Comparison of ENCODE assay signal across 11 cellular contexts in genomic region chr13:49806126-49806536, GRCh38.
"Had no signal": no experiment of that assay in that cellular context is flagged by ENCODE, and none has a peak within 500 bp of the region (broad histone marks: within the 10 kb centered on the region; RNA-seq: fewer than 3 reads in every experiment).

No MANE protein-coding gene starts in this region.

- H3K4me3 ChIP-seq: prostate gland, tibial nerve had no signal

- H3K9me3 ChIP-seq: prostate gland, tibial nerve had no signal

- H3K4me1 ChIP-seq: prostate gland, tibial nerve had no signal

- H3K27ac ChIP-seq: prostate gland, tibial nerve had no signal

- DNase-seq: activated CD8-positive, alpha-beta memory T cell treated with anti-CD3 and anti-CD28 coated beads, Interleukin-2, amount 50 U/mL, for 48 hours; activated CD8-positive, alpha-beta T cell treated with anti-CD3 and anti-CD28 coated beads for 36 hours; activated naive CD4-positive, alpha-beta T cell; cortex of kidney; effector CD8-positive, alpha-beta T cell; glutamatergic neuron; stimulated activated CD4-positive, alpha-beta T cell treated with anti-CD3 and anti-CD28 coated beads, Interleukin-2, amount 100 ng/mL, for 24 hours; stimulated activated naive B cell treated with anti-CD40 and anti-IgM and Interleukin-4, amounts not matched to agents 10 μg/mL and 1 μg/mL and 100 μg/mL, for 72 hours had no signal

- ATAC-seq: activated CD8-positive, alpha-beta T cell treated with anti-CD3 and anti-CD28 coated beads for 36 hours; sciatic nerve; stimulated activated naive B cell treated with anti-CD40 and anti-IgM and Interleukin-4, amounts not matched to agents 10 μg/mL and 1 μg/mL and 100 μg/mL, for 72 hours had no signal

- H3K36me3 ChIP-seq: prostate gland, tibial nerve had no signal
